20 cellular contexts compared by ENCODE assay signal in genomic region chr7:4128161-4128560, GRCh38.
"Had no signal": no experiment of that assay in that cellular context is flagged by ENCODE, and none has a peak within 500 bp of the region (broad histone marks: within the 10 kb centered on the region; RNA-seq: fewer than 3 reads in every experiment).

No MANE protein-coding gene starts in this region.

- H3K9me3 ChIP-seq: left ventricle myocardium inferior, right atrium auricular region, right lobe of liver, suprapubic skin, thoracic aorta, tibial artery, uterus had no signal

- H3K27ac ChIP-seq: left ventricle myocardium inferior, parathyroid adenoma, right atrium auricular region, right lobe of liver, skin epidermis, suprapubic skin, thoracic aorta, tibial artery, uterus had no signal

- ATAC-seq: naive thymus-derived CD4-positive, alpha-beta T cell; natural killer cell treated with Interleukin-12 subunit alpha and Interleukin-12 subunit beta and Interleukin-15 and Interleukin-18, amount 100 ng/mL, for 72 hours; stimulated activated effector memory CD8-positive, alpha-beta T cell treated with anti-CD3 and anti-CD28 coated beads, Interleukin-12 subunit alpha, Interleukin-12 subunit beta, amount 100 ng/mL, for 72 hours had no signal

- H3K36me3 ChIP-seq: left ventricle myocardium inferior, right atrium auricular region, right lobe of liver, suprapubic skin, uterus had no signal

- H3K27me3 ChIP-seq: right atrium auricular region, right lobe of liver, suprapubic skin, tibial artery, uterus had no signal

- DNase-seq: hypothalamus; immature natural killer cell; left ventricle myocardium inferior; mesendoderm; naive thymus-derived CD4-positive, alpha-beta T cell; nucleus accumbens; right lobe of liver; stimulated activated CD4-positive, alpha-beta T cell treated with anti-CD3 and anti-CD28 coated beads, Interleukin-4, amount 100 ng/mL, for 24 hours; stimulated activated naive CD4-positive, alpha-beta T cell; trophoblast cell; uterus had no signal

- H3K4me1 ChIP-seq: left ventricle myocardium inferior, parathyroid adenoma, right atrium auricular region, right lobe of liver, uterus had no signal

- H3K4me3 ChIP-seq: left ventricle myocardium inferior, lung, right atrium auricular region, right lobe of liver, skin epidermis, suprapubic skin, thoracic aorta, tibial artery, uterus had no signal
